Comparison of ENCODE assay signal across 1 cellular context in genomic region chr18:22667616-22668422, GRCh38.
TF ChIP-seq lines count a peak whose summit lies in the region.

No MANE protein-coding gene starts in this region.

TF ChIP-seq in K562, 482 proteins besides CTCF, POLR2A, EP300 and RAD21 (continued from another document):
- TF ChIP-seq TSC22D4 (tag; IDR thresholded peaks at IDR 0.05) = no peak
- TF ChIP-seq NCOR1 (IDR thresholded peaks at IDR 0.05) = peak; percentile 94
- no peak for TF ChIP-seq CHD1 (IDR thresholded peaks at IDR 0.05; ENCODE audit: low read length)
- TF ChIP-seq CBFA2T2 (conservative IDR thresholded peaks at IDR 0.05) = peak; percentile 75
- no peak for TF ChIP-seq ZNF57 (CRISPR knock-in tag; IDR thresholded peaks at IDR 0.05)
- TF ChIP-seq U2AF2 (optimal IDR thresholded peaks at IDR 0.05; ENCODE audit: low read depth, low read length) = no peak
- TF ChIP-seq ZFP36 (IDR thresholded peaks at IDR 0.05; ENCODE audit: low read depth, low read length, partially characterized antibody) = no peak
- TF ChIP-seq NFIC (IDR thresholded peaks at IDR 0.05) = no peak
